ENCODE assay signal across 9 cellular contexts in the genomic region with DNA sequence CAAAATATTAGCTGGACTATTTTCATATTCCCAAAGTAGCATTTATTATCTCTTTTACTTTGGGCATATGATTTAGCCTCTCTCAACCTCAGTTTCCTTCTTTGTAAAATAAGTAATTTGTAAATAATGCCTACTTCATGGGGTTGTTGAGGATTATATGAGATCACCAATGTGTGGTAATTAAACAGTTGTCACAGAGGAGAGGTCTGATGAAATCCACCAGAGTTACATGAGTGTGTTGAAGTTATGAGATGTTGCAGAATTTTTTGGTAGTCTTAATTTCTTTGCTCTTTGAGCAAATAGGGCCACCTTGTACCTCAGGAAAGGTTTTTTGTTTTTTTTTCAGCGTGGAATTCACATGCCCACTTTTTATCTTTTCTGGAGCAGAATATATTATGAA. TPM values are rescaled to one million over a fixed set of nuclear protein-coding genes. Genes with fewer than 3 reads are reported as not detected.
DNase-seq lines count a peak whose midpoint lies in the region; ATAC-seq and TF ChIP-seq lines count a peak whose summit lies in the region.
"Had no signal": no experiment of that assay in that cellular context is flagged by ENCODE, and none has a peak within 500 bp of the region (broad histone marks: within the 10 kb centered on the region; RNA-seq: fewer than 3 reads in every experiment).

No MANE protein-coding gene starts in this region.

- TF ChIP-seq CTCF in GM12875 (IDR thresholded peaks at IDR 0.05; ENCODE audit: borderline replicate concordance, insufficient read depth, low read depth, low read length) (no peak), Peyer's patch (IDR thresholded peaks at IDR 0.05) (no peak), epithelial cell of esophagus (IDR thresholded peaks at IDR 0.05; ENCODE audit: insufficient read depth, low read depth, low read length, missing control alignments) (no peak), psoas muscle (IDR thresholded peaks at IDR 0.05) (no peak)

- H3K27me3 ChIP-seq in Peyer's patch (no peaks in the 10 kb centered on the region), psoas muscle (ENCODE audit: insufficient read depth in 3 of 3, low read length in 2 of 3) (peaks cover 0 to 2% (median 0%) of the 10 kb centered on the region in 3 donors)

- DNase-seq in Peyer's patch (no peak), epithelial cell of esophagus (ENCODE audit: low read depth) (peak; percentile 29), psoas muscle (no peak), amniotic stem cell (lab: John Stamatoyannopoulos, UW) (no peak)
- DNase-seq: activated CD8-positive, alpha-beta memory T cell treated with anti-CD3 and anti-CD28 coated beads, Interleukin-2, amount 50 U/mL, for 4 hours had no signal

- H3K9me3 ChIP-seq in Peyer's patch: no peaks in the 10 kb centered on the region
- H3K9me3 ChIP-seq in psoas muscle: no peaks in the 10 kb centered on the region

- H3K36me3 ChIP-seq in Peyer's patch: peaks cover 0 to 27% (median 0%) of the 10 kb centered on the region in 3 donors
- peaks cover 0 to 39% of the 10 kb centered on the region in 2 donors for H3K36me3 ChIP-seq in psoas muscle (ENCODE audit: insufficient read depth in 1 of 2, low read depth in 1 of 2)

- no peaks in the 10 kb centered on the region for H3K4me1 ChIP-seq in Peyer's patch
- H3K4me1 ChIP-seq in psoas muscle: peaks cover 6% of the 10 kb centered on the region

- H3K27ac ChIP-seq in Peyer's patch (peak overlapping the region; percentile 66 to 90 (median 89)), psoas muscle (peak overlapping the region; percentile 89)

- H3K4me3 ChIP-seq in GM12875 (ENCODE audit: low read depth, low read length): peak overlapping the region; percentile 53
- peak overlapping the region in 3 of 4 donors; percentile 57 to 68 (median 58) for H3K4me3 ChIP-seq in Peyer's patch
- H3K4me3 ChIP-seq in epithelial cell of esophagus (ENCODE audit: low read length): peak overlapping the region; percentile 59
- H3K4me3 ChIP-seq in psoas muscle: peak overlapping the region; percentile 72

- 49 to 91% (median 80%) methylated on average over 1 of the region's 1 CpG for WGBS in psoas muscle, 3 donors

- no peak for TF ChIP-seq POLR2A in Peyer's patch (IDR thresholded peaks at IDR 0.05)

- intact Hi-C loops in psoas muscle (cut with DNase I): no loop called here

- ATAC-seq in psoas muscle (peak in 3 of 4 donors; percentile 30 to 56 (median 40)), GM21619 (IDR thresholded peaks at IDR 0.05; ENCODE audit: unreplicated experiment) (no peak), HG02870 (IDR thresholded peaks at IDR 0.05; ENCODE audit: unreplicated experiment) (no peak), GM21526 (IDR thresholded peaks at IDR 0.05; ENCODE audit: low FRiP score, unreplicated experiment) (no peak)

RNA-seq across cellular contexts. Expression of a gene that starts 1.4 kb away (rescaled TPM):
- 100 to 1,000 TPM; 402 to 457 (median 432) TPM for total RNA-seq in Peyer's patch
- 100 to 1,000 TPM; 566 to 780 (median 686) TPM for total RNA-seq in psoas muscle
- 1,000 to 10,000 TPM; 1,144 to 2,052 (median 1,909) TPM for polyA plus RNA-seq in psoas muscle

RNA-seq across cellular contexts. Expression of a gene that starts 5.5 kb away (rescaled TPM):
- 10 to 100 TPM; 29.5 to 62.7 (median 50.1) TPM for total RNA-seq in Peyer's patch
- 10 to 100 TPM; 18.8 to 30.7 (median 27.2) TPM for total RNA-seq in psoas muscle
- polyA plus RNA-seq in psoas muscle: 10 to 100 TPM; 12.6 to 23.6 (median 20.3) TPM

RNA-seq across cellular contexts. Expression of a gene that starts 9.8 kb away (rescaled TPM):
- total RNA-seq in Peyer's patch (1 to 10 TPM; 6.5 to 8.8 (median 6.8) TPM), psoas muscle (1 to 10 TPM; 3.4 to 6.0 (median 4.6) TPM)
- polyA plus RNA-seq in psoas muscle: 1 to 10 TPM in 2 of 3 donors, under 1 TPM in 1; 0.97 to 2.6 (median 1.7) TPM

Comparison
In these comparisons a context has a peak if more than half of its experiments do, and no peak if none do; other contexts are left out.
1. ATAC-seq: peak in psoas muscle (3 of 4); none in GM21619 (single experiment), HG02870 (single experiment) and GM21526 (single experiment).
2. Peak in every context shown above with its lines, with median percentiles within 50 percentile points of each other: H3K4me3 ChIP-seq.